In the genomic region with DNA sequence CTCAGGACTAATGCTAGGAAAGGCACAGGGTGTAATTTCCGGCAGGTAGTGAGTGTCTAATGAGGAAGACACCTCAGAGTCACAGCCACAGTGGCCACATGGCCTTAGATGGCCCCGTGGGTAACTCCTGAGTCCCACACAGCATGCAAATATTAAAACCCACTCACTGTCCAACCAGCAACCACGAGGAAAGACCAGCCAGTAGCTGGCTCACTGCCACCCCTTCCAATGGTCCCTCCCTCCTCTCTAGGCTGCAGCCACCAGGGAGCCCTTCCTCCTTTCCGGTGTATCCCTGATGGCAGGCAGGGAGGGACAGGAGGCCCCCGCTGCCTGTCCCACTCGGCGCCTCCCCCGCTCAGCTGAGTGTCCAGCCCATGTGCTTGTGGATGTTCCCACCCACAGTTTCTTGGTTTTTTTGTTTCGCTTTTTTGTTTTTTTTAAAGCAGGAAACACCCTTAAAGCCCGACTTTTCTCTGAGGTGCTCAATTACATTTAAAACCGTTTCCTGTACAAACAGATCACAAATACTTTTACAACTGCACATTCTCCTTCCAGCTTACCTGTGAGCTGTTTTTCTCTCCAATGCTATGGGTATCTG, we compare ENCODE assay signal across 8 cellular contexts. TPM values are rescaled to one million over a fixed set of nuclear protein-coding genes. Genes with fewer than 3 reads are reported as not detected.
A peak's percentile ranks its signal among the peaks of the same experiment; 100 is the strongest.
DNase-seq lines count a peak whose midpoint lies in the region; ATAC-seq and TF ChIP-seq lines count a peak whose summit lies in the region.

No MANE protein-coding gene starts in this region.

- H3K4me3 ChIP-seq in SJSA1 (no peak overlapping the region), prostate gland (no peak overlapping the region), vagina (no peak overlapping the region)
- H3K4me3 ChIP-seq in effector memory CD4-positive, alpha-beta T cell (ENCODE audit: insufficient read depth, low read depth, low read length, poor library complexity, severe bottlenecking): peak overlapping the region; percentile 48

- no peaks in the 10 kb centered on the region for H3K9me3 ChIP-seq in SJSA1 (replicated peaks)
- no peaks in the 10 kb centered on the region for H3K9me3 ChIP-seq in effector memory CD4-positive, alpha-beta T cell (ENCODE audit: control insufficient read depth, low read length)
- no peaks in the 10 kb centered on the region for H3K9me3 ChIP-seq in prostate gland
- no peaks in the 10 kb centered on the region for H3K9me3 ChIP-seq in vagina

- 37% methylated on average over 11 of the region's 11 CpGs for WGBS in prostate gland

- TF ChIP-seq CTCF in prostate gland (IDR thresholded peaks at IDR 0.05) (no peak), vagina (IDR thresholded peaks at IDR 0.05) (no peak)

- no peak for ATAC-seq in HG02588 (IDR thresholded peaks at IDR 0.05; ENCODE audit: unreplicated experiment)

- H3K4me1 ChIP-seq in SJSA1 (replicated peaks) (peaks cover 7% of the 10 kb centered on the region; the same call in 1 of the 2 replicates), prostate gland (replicated peaks) (peaks cover 14% of the 10 kb centered on the region), vagina (peaks cover 12% of the 10 kb centered on the region)
- peaks cover 28% of the 10 kb centered on the region for H3K4me1 ChIP-seq in effector memory CD4-positive, alpha-beta T cell (ENCODE audit: control insufficient read depth, insufficient read depth, low read length, poor library complexity, severe bottlenecking)

- intact Hi-C loops in prostate gland (cut with DNase I): no loop called here
- intact Hi-C loops in vagina (cut with DNase I): loop anchor here (1.0 kb wide), 1 partner anchor 31 kb away; no protein-coding TSS in a partner anchor

- DNase-seq in DMS53 treated with DMSO at 0.1 percent for 48 hours (lab: John Stamatoyannopoulos, UW; ENCODE audit: unreplicated experiment) (peak; percentile 47), SJSA1 (ENCODE audit: low read depth in 1 of 2, low spot score in 2 of 2) (peak; percentile 31 to 60), prostate gland (ENCODE audit: low spot score) (no peak), superior temporal gyrus (ENCODE audit: extremely low spot score) (no peak), vagina (ENCODE audit: extremely low spot score in 2 of 2) (no peak)
- DNase-seq in effector memory CD4-positive, alpha-beta T cell: peak in 2 of 3 donors; percentile 13
- DNase-seq in NK-92 treated with Interleukin-12 subunit alpha and Interleukin-12 subunit beta, amount 100 ng/mL, for 24 hours (lab: John Stamatoyannopoulos, UW): no peak

- TF ChIP-seq POLR2A in prostate gland (IDR thresholded peaks at IDR 0.05): no peak
- TF ChIP-seq POLR2A in vagina (IDR thresholded peaks at IDR 0.05): no peak

- peaks cover 50% of the 10 kb centered on the region for H3K36me3 ChIP-seq in SJSA1
- H3K36me3 ChIP-seq in effector memory CD4-positive, alpha-beta T cell (ENCODE audit: control insufficient read depth, insufficient read depth, low read length): peaks cover 26% of the 10 kb centered on the region
- H3K36me3 ChIP-seq in prostate gland: peaks cover 0 to 6% of the 10 kb centered on the region in 2 donors
- peaks cover 0 to 37% of the 10 kb centered on the region in 2 donors for H3K36me3 ChIP-seq in vagina

- H3K27me3 ChIP-seq in SJSA1 (replicated peaks): no peaks in the 10 kb centered on the region
- H3K27me3 ChIP-seq in effector memory CD4-positive, alpha-beta T cell (replicated peaks; ENCODE audit: control insufficient read depth, insufficient read depth, low read length, poor library complexity, severe bottlenecking): no peaks in the 10 kb centered on the region
- H3K27me3 ChIP-seq in prostate gland (replicated peaks; ENCODE audit: insufficient read depth): no peaks in the 10 kb centered on the region
- H3K27me3 ChIP-seq in vagina: no peaks in the 10 kb centered on the region

- H3K27ac ChIP-seq in SJSA1 (no peak overlapping the region), prostate gland (peak overlapping the region; percentile 14 to 16), vagina (no peak overlapping the region)
- peak overlapping the region; percentile 58 for H3K27ac ChIP-seq in effector memory CD4-positive, alpha-beta T cell (ENCODE audit: insufficient read depth, low read length, poor library complexity, severe bottlenecking)

RNA-seq across cellular contexts. Expression of a gene that starts 9.2 kb away (rescaled TPM):
- total RNA-seq in SJSA1 (2014; rRNA removed; shearing (Covaris generic)): 145 and 166 TPM in 2 replicates
- total RNA-seq in prostate gland: 100 to 1,000 TPM; 148 to 325 TPM
- 40.8 TPM for total RNA-seq in vagina

Comparison
In these comparisons a context has a peak if more than half of its experiments do, and no peak if none do; other contexts are left out.
1. DNase-seq: peak in DMS53 treated with DMSO at 0.1 percent for 48 hours (single experiment), SJSA1 (2 of 2) and effector memory CD4-positive, alpha-beta T cell (2 of 3); none in prostate gland (single experiment), superior temporal gyrus (single experiment), vagina (0 of 2) and NK-92 treated with Interleukin-12 subunit alpha and Interleukin-12 subunit beta, amount 100 ng/mL, for 24 hours (single experiment).
2. H3K27ac ChIP-seq: peak in effector memory CD4-positive, alpha-beta T cell (single experiment) and prostate gland (2 of 2); none in SJSA1 (single experiment) and vagina (single experiment).